ENCODE assay signal across 8 cellular contexts in the genomic region with DNA sequence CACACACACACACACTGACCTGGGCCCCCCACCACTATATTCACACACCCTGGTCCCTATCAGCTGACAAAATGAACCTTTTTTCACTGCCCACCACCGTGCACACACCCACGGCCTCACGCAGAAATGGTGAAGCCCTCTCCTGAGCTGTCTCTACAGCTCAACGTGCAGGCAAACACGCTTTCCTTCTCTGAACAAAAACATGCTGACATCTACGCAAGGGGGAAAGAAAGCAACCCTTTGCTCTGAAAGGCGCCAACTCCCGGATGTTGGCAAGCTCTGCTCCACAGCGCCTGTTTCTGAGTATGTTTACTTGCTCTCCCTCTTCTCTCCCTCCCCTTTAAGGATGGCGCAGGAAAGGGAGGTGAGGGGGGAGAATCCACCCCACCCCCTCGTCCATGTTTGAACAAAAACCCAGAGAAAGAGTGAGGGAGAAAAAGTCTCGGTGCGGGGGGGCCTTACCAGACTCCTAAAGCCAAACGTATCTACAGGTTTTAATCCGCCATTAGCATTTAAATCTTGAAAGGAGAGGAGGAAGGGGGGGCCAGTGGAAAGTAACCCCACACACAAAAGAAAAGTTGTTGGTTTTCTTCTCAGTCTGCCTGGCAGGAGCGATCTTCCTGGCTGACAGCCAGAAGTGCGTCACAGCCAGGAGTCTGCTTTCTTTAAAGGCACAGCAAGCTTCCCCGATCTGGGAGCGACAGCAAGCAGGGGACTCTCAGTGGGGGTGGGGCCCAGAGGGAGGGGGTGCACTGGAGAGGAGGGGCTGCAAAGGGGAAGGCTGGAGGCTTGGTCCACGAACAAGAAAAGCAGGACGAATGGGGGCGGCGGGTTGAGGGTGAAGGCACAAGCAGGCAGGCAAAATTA. TPM values are rescaled to one million over a fixed set of nuclear protein-coding genes. Genes with fewer than 3 reads are reported as not detected.
DNase-seq lines count a peak whose midpoint lies in the region; ATAC-seq and TF ChIP-seq lines count a peak whose summit lies in the region.

No MANE protein-coding gene starts in this region.

- no peaks in the 10 kb centered on the region for H3K27me3 ChIP-seq in PC-9 (ENCODE audit: insufficient read depth, low read depth)
- no peaks in the 10 kb centered on the region for H3K27me3 ChIP-seq in fibroblast of lung (ENCODE audit: control insufficient read depth, insufficient read depth, low read length)

- H3K36me3 ChIP-seq in PC-9 (ENCODE audit: low read depth), result no peaks in the 10 kb centered on the region
- H3K36me3 ChIP-seq in fibroblast of lung (ENCODE audit: control insufficient read depth, insufficient read depth, low read length), result no peaks in the 10 kb centered on the region

- no peaks in the 10 kb centered on the region for H3K9me3 ChIP-seq in PC-9 (ENCODE audit: insufficient read depth, low read depth)
- H3K9me3 ChIP-seq in fibroblast of lung (ENCODE audit: control insufficient read depth, insufficient read depth, low read depth, low read length), result no peaks in the 10 kb centered on the region

- peaks cover 22% of the 10 kb centered on the region; the same call in 1 of the 2 replicates for H3F3A ChIP-seq in PC-9 (ENCODE audit: insufficient read depth, low read depth)

- intact Hi-C loops in PC-9 (cut with micrococcal nuclease; ENCODE audit: unreplicated experiment), result loop anchor here (1.0 kb wide), 4 partner anchors 30 to 183 kb away; a partner anchor contains a TSS

- peaks cover 89% of the 10 kb centered on the region for H3K79me2 ChIP-seq in PC-9 (ENCODE audit: low read depth)
- peaks cover 70% of the 10 kb centered on the region for H3K79me2 ChIP-seq in fibroblast of lung (ENCODE audit: control insufficient read depth, insufficient read depth, low read length)

- H3K4me1 ChIP-seq in PC-9 (replicated peaks; ENCODE audit: insufficient read depth) (peaks cover 12% of the 10 kb centered on the region), fibroblast of lung (ENCODE audit: control insufficient read depth, extremely low read depth, insufficient read depth, low read length) (peaks cover 18% of the 10 kb centered on the region)

- no peaks in the 10 kb centered on the region for H3K9me2 ChIP-seq in PC-9 (ENCODE audit: insufficient read depth)

- DNase-seq in COLO668 (lab: John Stamatoyannopoulos, UW; ENCODE audit: unreplicated experiment) (peak; percentile 55), HT-29 (ENCODE audit: low spot score) (peak; percentile 99), PC-9 (peak; percentile 78 to 90), activated T-helper 1 cell treated with Interleukin-2 at 50 U/mL for 16 hours (ENCODE audit: low read depth) (peak; percentile 64), fibroblast of lung (ENCODE audit: low read depth in 2 of 2) (peak; percentile 93 to 98), myocyte (ENCODE audit: low read depth) (peak; percentile 96)
- DNase-seq in stimulated activated CD8-positive, alpha-beta memory T cell treated with anti-CD3 and anti-CD28 coated beads, Interleukin-4, amount 100 ng/mL, for 48 hours, result peak; percentile 81

- H3K27ac ChIP-seq in PC-9 (peak overlapping the region; percentile 32), fibroblast of lung (ENCODE audit: insufficient read depth, low read length) (peak overlapping the region; percentile 92)

- TF ChIP-seq CTCF in PC-9 (conservative IDR thresholded peaks at IDR 0.05), result no peak
- TF ChIP-seq CTCF in fibroblast of lung (conservative IDR thresholded peaks at IDR 0.05 in 1 of 2, IDR thresholded peaks at IDR 0.05 in 1 of 2; ENCODE audit: low read depth in 1 of 2, low read length in 2 of 2), result no peak

- CTCF ChIA-PET in PC-9 (lab: Charles Lee), result interaction anchor here (1.0 to 1.9 kb wide), 3 partner anchors 16 to 64 kb away, joined by 3 to 5 read pairs (median 4); no protein-coding TSS in a partner anchor

- TSS peak; percentile 56 for BruUV-seq in PC-9 (replicated peaks; lab: Mats Ljungman, UMichigan)

- H3K4me3 ChIP-seq in PC-9 (peak overlapping the region; percentile 51), fibroblast of lung (replicated peaks in 1 of 4; ENCODE audit: control extremely low read depth in 1 of 4, insufficient read depth in 1 of 4, low read depth in 3 of 4, low read length in 4 of 4) (peak overlapping the region; percentile 47 to 96 (median 76))

- H3K4me2 ChIP-seq in PC-9 (peak overlapping the region; percentile 73), fibroblast of lung (ENCODE audit: extremely low read depth, insufficient read depth, low read length) (peak overlapping the region; percentile 97)

- ATAC-seq in GM19395 (IDR thresholded peaks at IDR 0.05; ENCODE audit: unreplicated experiment), result no peak

- H4K20me1 ChIP-seq in PC-9 (ENCODE audit: insufficient read depth) (peaks cover 25% of the 10 kb centered on the region; the same call in 1 of the 2 replicates), fibroblast of lung (ENCODE audit: control insufficient read depth, extremely low read depth, insufficient read depth, low read length) (no peaks in the 10 kb centered on the region)

- POLR2A ChIA-PET in PC-9 (lab: Charles Lee; ENCODE audit: unreplicated experiment), result interaction anchor here (0.6 to 0.7 kb wide), 4 partner anchors 32 to 1839 kb away, joined by 3 to 6 read pairs (median 4); no protein-coding TSS in a partner anchor

- H3K9ac ChIP-seq in fibroblast of lung (ENCODE audit: insufficient read depth, low read length), result peak overlapping the region; percentile 79

- H2AFZ ChIP-seq in PC-9 (peak overlapping the region; percentile 10; the same call in 1 of the 2 replicates), fibroblast of lung (ENCODE audit: low read length) (peak overlapping the region; percentile 84)

RNA-seq across cellular contexts. Expression of a gene that starts 39.6 kb away (rescaled TPM):
- total RNA-seq in HT-29 (2014; rRNA removed; shearing (Covaris generic)), result 214 and 241 TPM in 2 replicates
- 221 and 267 TPM in 2 replicates for total RNA-seq in PC-9 (2021)
- total RNA-seq in fibroblast of lung, result 190 and 247 TPM in 2 replicates
- polyA plus RNA-seq in fibroblast of lung, result 59.0 and 61.6 TPM in 2 replicates
- 81.1 and 84.5 TPM in 2 replicates for polyA plus RNA-seq in fibroblast of lung (2012)
- polyA minus RNA-seq in fibroblast of lung (ENCODE audit: low replicate concordance), result 259 and 321 TPM in 2 replicates
- 177 and 218 TPM in 2 replicates for total RNA-seq in myocyte
- 115 TPM for polyA plus RNA-seq in myocyte (2012)

RNA-seq across cellular contexts. Expression of a gene that starts 39.9 kb away (rescaled TPM):
- 26.4 and 33.5 TPM in 2 replicates for total RNA-seq in HT-29 (2014; rRNA removed; shearing (Covaris generic))
- total RNA-seq in PC-9 (2021) (17.5 and 19.6 TPM in 2 replicates), fibroblast of lung (5.0 and 5.4 TPM in 2 replicates), myocyte (2.7 and 4.0 TPM in 2 replicates)
- 6.9 and 8.9 TPM in 2 replicates for polyA plus RNA-seq in fibroblast of lung
- polyA plus RNA-seq in fibroblast of lung (2012), result 9.0 and 9.9 TPM in 2 replicates
- polyA minus RNA-seq in fibroblast of lung (ENCODE audit: low replicate concordance), result 6.2 and 10.5 TPM in 2 replicates
- polyA plus RNA-seq in myocyte (2012), result 14.2 TPM

RNA-seq across cellular contexts. Expression of a gene that starts 42.0 kb away (rescaled TPM):
- 3.4 and 5.8 TPM in 2 replicates for total RNA-seq in HT-29 (2014; rRNA removed; shearing (Covaris generic))
- 16.9 and 17.9 TPM in 2 replicates for total RNA-seq in PC-9 (2021)
- 1.5 and 2.5 TPM in 2 replicates for total RNA-seq in fibroblast of lung
- polyA plus RNA-seq in fibroblast of lung, result 2.5 and 5.3 TPM in 2 replicates
- 4.0 and 17.7 TPM in 2 replicates for polyA plus RNA-seq in fibroblast of lung (2012)
- polyA minus RNA-seq in fibroblast of lung (ENCODE audit: low replicate concordance), result 9.6 and 21.6 TPM in 2 replicates
- 2.4 and 4.1 TPM in 2 replicates for total RNA-seq in myocyte
- 6.7 TPM for polyA plus RNA-seq in myocyte (2012)
